Comparison of ENCODE assay signal across 16 cellular contexts in the genomic region with DNA sequence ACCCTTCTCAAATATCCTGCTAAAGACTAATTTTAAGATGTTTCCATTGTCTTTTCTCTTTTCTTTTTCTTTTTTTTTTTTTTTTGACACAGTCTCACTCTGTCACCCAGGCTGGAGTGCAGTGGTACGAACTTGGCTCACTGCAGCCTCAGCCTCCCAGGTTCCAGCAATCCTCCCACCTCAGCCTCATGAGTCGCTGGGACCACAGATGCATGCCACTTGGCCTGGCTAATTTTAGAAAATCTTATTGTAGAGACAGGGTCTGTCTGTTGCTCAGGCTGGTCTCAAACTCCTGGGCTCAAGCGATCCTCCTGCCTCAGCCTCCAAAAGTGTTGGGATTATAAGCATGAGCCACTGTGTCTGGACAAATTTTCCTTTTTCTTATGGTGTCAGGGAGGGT. TPM values are rescaled to one million over a fixed set of nuclear protein-coding genes. Genes with fewer than 3 reads are reported as not detected.
A peak's percentile ranks its signal among the peaks of the same experiment; 100 is the strongest.
DNase-seq lines count a peak whose midpoint lies in the region; ATAC-seq and TF ChIP-seq lines count a peak whose summit lies in the region.
"Had no signal": no experiment of that assay in that cellular context is flagged by ENCODE, and none has a peak within 500 bp of the region (broad histone marks: within the 10 kb centered on the region; RNA-seq: fewer than 3 reads in every experiment).

No MANE protein-coding gene starts in this region.

- no peak overlapping the region for H3K14ac ChIP-seq in H9 (ENCODE audit: insufficient read depth, low read length)

- DNase-seq in H9 (no peak), NB4 (ENCODE audit: low read depth) (peak; percentile 59), brain microvascular endothelial cell (no peak), osteocyte (ENCODE audit: extremely low spot score, unreplicated experiment) (no peak), G401 (ENCODE audit: low spot score) (no peak)
- no peak for DNase-seq in activated CD4-positive, alpha-beta T cell treated with anti-CD3 and anti-CD28 coated beads, Interleukin-2, amount 50 U/mL, for 4 hours
- DNase-seq: activated CD4-positive, CD25-positive, alpha-beta regulatory T cell; activated naive CD4-positive, alpha-beta T cell treated with anti-CD3 and anti-CD28 coated beads, Interleukin-2, amount 10 ng/mL, durations not matched to agents 7 days and 5 days; activated T-cell treated with anti-CD3 and anti-CD28 coated beads, Interleukin-2, amount 50 U/mL, for 4 hours; DMS79 treated with DMSO at 0.1 percent for 48 hours; effector memory CD4-positive, alpha-beta T cell; NCI-H1694 had no signal

- no CpG with 5 or more reads among the region's 3 CpGs for WGBS in H9 (ENCODE audit: extremely low coverage, insufficient read length, low lambda C conversion rate)

- no peak overlapping the region for H3K4me3 ChIP-seq in NB4 (ENCODE audit: low read depth, low read length)
- H3K4me3 ChIP-seq in brain microvascular endothelial cell (ENCODE audit: low read depth, low read length), result no peak overlapping the region

- peaks cover 8% of the 10 kb centered on the region; the same call in 1 of the 2 replicates for H3K79me2 ChIP-seq in H9 (ENCODE audit: insufficient read depth, low read length)

- no peak overlapping the region for H3K56ac ChIP-seq in H9 (ENCODE audit: insufficient read length, low read depth, low read length)

- no peak overlapping the region for H2BK15ac ChIP-seq in H9 (ENCODE audit: low read depth, low read length)

- H3K79me1 ChIP-seq in H9 (ENCODE audit: insufficient read depth, low read depth, low read length, poor library complexity, severe bottlenecking), result peaks cover 6% of the 10 kb centered on the region

- H2BK20ac ChIP-seq in H9 (ENCODE audit: low read depth, low read length, poor library complexity, severe bottlenecking), result no peak overlapping the region

- H4K20me1 ChIP-seq in H9 (ENCODE audit: control insufficient read depth, insufficient read depth, insufficient read length), result no peaks in the 10 kb centered on the region

- peaks cover 0 to 5% (median 2%) of the 10 kb centered on the region in 3 experiments; a peak in 3 of 7 replicates for H3K36me3 Mint-ChIP-seq in H9 (ENCODE audit: insufficient read depth in 1 of 3, low read depth in 3 of 3)
- peaks cover 5% of the 10 kb centered on the region for H3K36me3 Mint-ChIP-seq in osteocyte (ENCODE audit: unreplicated experiment)

- no peak overlapping the region for H3K4me2 ChIP-seq in H9 (ENCODE audit: insufficient read depth, insufficient read length, low read length)

- H3T11ph ChIP-seq in H9 (ENCODE audit: low read length), result no peak overlapping the region

- no peak for TF ChIP-seq CTCF in H9 (conservative IDR thresholded peaks at IDR 0.05)
- no peak for TF ChIP-seq CTCF in NB4 (IDR thresholded peaks at IDR 0.05; ENCODE audit: low read depth, low read length)
- TF ChIP-seq CTCF in brain microvascular endothelial cell (IDR thresholded peaks at IDR 0.05; ENCODE audit: low read depth, low read length, missing control alignments), result no peak
- TF ChIP-seq CTCF in osteocyte (IDR thresholded peaks at IDR 0.05), result no peak

- no peak overlapping the region for H3K23ac ChIP-seq in H9 (ENCODE audit: insufficient read length, low read depth, low read length)

- peak overlapping the region in 2 of 3 experiments; percentile 46 to 67; a peak in 3 of 7 replicates for H3K27ac Mint-ChIP-seq in H9
- H3K27ac Mint-ChIP-seq in osteocyte (ENCODE audit: unreplicated experiment), result peak overlapping the region; percentile 87
- H3K27ac Mint-ChIP-seq: activated naive CD4-positive, alpha-beta T cell treated with anti-CD3 and anti-CD28 coated beads, Interleukin-2, amount 10 ng/mL, durations not matched to agents 7 days and 5 days; B cell; T-helper 2 cell treated with Interferon-gamma antibody and Interleukin-4, amounts not matched to agents 5 μg/mL and 100 μg/mL, for 36 hours had no signal

- no peaks in the 10 kb centered on the region for H3K36me3 ChIP-seq in brain microvascular endothelial cell (replicated peaks)

- H4K5ac ChIP-seq in H9 (ENCODE audit: insufficient read length, low read depth, low read length), result no peak overlapping the region

- H3K27ac ChIP-seq in H9 (ENCODE audit: insufficient read length, low read depth, low read length) (no peak overlapping the region), brain microvascular endothelial cell (peak overlapping the region; percentile 82)

- no peak overlapping the region for H2BK5ac ChIP-seq in H9 (ENCODE audit: insufficient read length, low read length)

- no peaks in the 10 kb centered on the region for H3K23me2 ChIP-seq in H9 (ENCODE audit: insufficient read length, low read depth, low read length, poor library complexity, severe bottlenecking)

- no peak for TF ChIP-seq POLR2A in NB4 (IDR thresholded peaks at IDR 0.05; ENCODE audit: extremely low read depth, insufficient read length)

- H3K9ac ChIP-seq in H9 (ENCODE audit: extremely low read depth, insufficient read length, low read length), result no peak overlapping the region

- H2AFZ ChIP-seq in H9 (ENCODE audit: low read length), result no peak overlapping the region

- H2AK5ac ChIP-seq in H9 (ENCODE audit: insufficient read length, low read length), result no peak overlapping the region

- H3K9me3 Mint-ChIP-seq in H9 (peaks cover 0 to 2% of the 10 kb centered on the region in 2 experiments; a peak in 1 of 5 replicates), osteocyte (ENCODE audit: unreplicated experiment) (no peaks in the 10 kb centered on the region)
- H3K9me3 Mint-ChIP-seq: activated naive CD4-positive, alpha-beta T cell treated with anti-CD3 and anti-CD28 coated beads, Interleukin-2, amount 10 ng/mL, durations not matched to agents 7 days and 5 days; T-helper 2 cell treated with Interferon-gamma antibody and Interleukin-4, amounts not matched to agents 5 μg/mL and 100 μg/mL, for 36 hours had no signal

- H3K27me3 ChIP-seq in H9 (ENCODE audit: insufficient read depth, low read length), result no peaks in the 10 kb centered on the region
- no peaks in the 10 kb centered on the region for H3K27me3 ChIP-seq in brain microvascular endothelial cell (replicated peaks)

- no peak for ATAC-seq in GM18870 (IDR thresholded peaks at IDR 0.05; ENCODE audit: unreplicated experiment)
- ATAC-seq: activated T-cell treated with anti-CD3 and anti-CD28 coated beads, Interleukin-2, amount 50 U/mL, for 4 hours; HCT116 had no signal

- H4K91ac ChIP-seq in H9 (ENCODE audit: insufficient read length, low read depth, low read length), result no peak overlapping the region

- H3K4me1 Mint-ChIP-seq in H9 (peaks cover 27 to 39% of the 10 kb centered on the region in 2 experiments), osteocyte (ENCODE audit: unreplicated experiment) (peaks cover 55% of the 10 kb centered on the region)

- H3K4ac ChIP-seq in H9 (ENCODE audit: low read depth, low read length), result no peak overlapping the region

- H3K4me3 Mint-ChIP-seq in H9, result no peak overlapping the region
- H3K4me3 Mint-ChIP-seq in osteocyte (ENCODE audit: unreplicated experiment), result no peak overlapping the region
- H3K4me3 Mint-ChIP-seq: activated naive CD4-positive, alpha-beta T cell treated with anti-CD3 and anti-CD28 coated beads, Interleukin-2, amount 10 ng/mL, durations not matched to agents 7 days and 5 days; activated T-cell treated with anti-CD3 and anti-CD28 coated beads, Interleukin-2, amount 50 U/mL, for 4 hours; B cell; T-helper 2 cell treated with Interferon-gamma antibody and Interleukin-4, amounts not matched to agents 5 μg/mL and 100 μg/mL, for 36 hours had no signal

- H3K18ac ChIP-seq in H9 (ENCODE audit: insufficient read length, low read depth, low read length), result no peak overlapping the region

- in situ Hi-C loops in brain microvascular endothelial cell (cut with HindIII; ENCODE audit: low pct_ligation_motif_present, low sequenced_read_pairs) (no loop called here), G401 (cut with HindIII; ENCODE audit: low sequenced_read_pairs) (no loop called here)

- no peak overlapping the region for H2BK12ac ChIP-seq in H9 (ENCODE audit: insufficient read length, low read depth, low read length)

- H3K27me3 Mint-ChIP-seq in H9 (ENCODE audit: low read depth) (no peaks in the 10 kb centered on the region), osteocyte (ENCODE audit: unreplicated experiment) (no peaks in the 10 kb centered on the region)
- H3K27me3 Mint-ChIP-seq: activated naive CD4-positive, alpha-beta T cell treated with anti-CD3 and anti-CD28 coated beads, Interleukin-2, amount 10 ng/mL, durations not matched to agents 7 days and 5 days; B cell had no signal

- H3K4me1 ChIP-seq in H9 (ENCODE audit: insufficient read depth, low read length), result peaks cover 2% of the 10 kb centered on the region; the same call in 1 of the 2 replicates

- no peak overlapping the region for H2BK120ac ChIP-seq in H9 (ENCODE audit: low read depth, low read length, poor library complexity, severe bottlenecking)

- H4K8ac ChIP-seq in H9 (replicated peaks; ENCODE audit: insufficient read length, low read depth, low read length), result no peak overlapping the region

- H3K9me3 ChIP-seq in H9 (ENCODE audit: control insufficient read depth, low read depth, low read length), result no peaks in the 10 kb centered on the region

RNA-seq across cellular contexts. Expression of gene SOCS5, which starts 49.0 kb away (rescaled TPM):
- 14.0 and 15.1 TPM in 2 replicates for total RNA-seq in H9 (2021)
- 23.4 and 24.1 TPM in 2 replicates for total RNA-seq in osteocyte
- 15.6 and 19.8 TPM in 2 replicates for total RNA-seq in G401 (2014; rRNA removed; shearing (Covaris generic))
